ENCODE assay signal across 22 cellular contexts in genomic region chr12:50580436-50580835, GRCh38.
DNase-seq lines count a peak whose midpoint lies in the region; ATAC-seq, FAIRE-seq and TF ChIP-seq lines count a peak whose summit lies in the region.
"Had no signal": no experiment of that assay in that cellular context is flagged by ENCODE, and none has a peak within 500 bp of the region (broad histone marks: within the 10 kb centered on the region; RNA-seq: fewer than 3 reads in every experiment).

No MANE protein-coding gene starts in this region.

- no peak overlapping the region for H3K4me3 Mint-ChIP-seq in stimulated activated naive CD8-positive, alpha-beta T cell treated with anti-CD3 and anti-CD28 coated beads, Interleukin-15, Interleukin-2, amounts not matched to agents 100 ng/mL and 50 ng/mL, for 24 hours
- no peak overlapping the region for H3K4me3 Mint-ChIP-seq in stimulated activated naive CD8-positive, alpha-beta T cell treated with anti-CD3 and anti-CD28 coated beads, Interleukin-15, amount 100 ng/mL, for 72 hours
- no peak overlapping the region for H3K4me3 Mint-ChIP-seq in activated CD4-positive, alpha-beta T cell treated with anti-CD3 and anti-CD28 coated beads, Interleukin-2, amount 10 ng/mL, durations not matched to agents 24 days and 14 days
- H3K4me3 Mint-ChIP-seq: activated CD4-positive, alpha-beta T cell treated with anti-CD3 and anti-CD28 coated beads for 36 hours; CD4-positive, alpha-beta memory T cell had no signal

- no peaks in the 10 kb centered on the region for H3K27me3 Mint-ChIP-seq in stimulated activated naive CD8-positive, alpha-beta T cell treated with anti-CD3 and anti-CD28 coated beads, Interleukin-15, Interleukin-2, amounts not matched to agents 100 ng/mL and 50 ng/mL, for 24 hours
- no peaks in the 10 kb centered on the region for H3K27me3 Mint-ChIP-seq in stimulated activated naive CD8-positive, alpha-beta T cell treated with anti-CD3 and anti-CD28 coated beads, Interleukin-15, amount 100 ng/mL, for 72 hours
- no peaks in the 10 kb centered on the region for H3K27me3 Mint-ChIP-seq in activated CD4-positive, alpha-beta T cell treated with anti-CD3 and anti-CD28 coated beads, Interleukin-2, amount 10 ng/mL, durations not matched to agents 24 days and 14 days
- H3K27me3 Mint-ChIP-seq: activated CD4-positive, alpha-beta T cell treated with anti-CD3 and anti-CD28 coated beads for 36 hours; CD4-positive, alpha-beta memory T cell had no signal

- intact Hi-C loops in activated CD4-positive, alpha-beta T cell treated with anti-CD3 and anti-CD28 coated beads, Interleukin-2, amount 10 ng/mL, durations not matched to agents 24 days and 14 days (cut with micrococcal nuclease): no loop called here

- no peaks in the 10 kb centered on the region for H3K9me3 ChIP-seq in RWPE2 (ENCODE audit: severe bottlenecking)
- no peaks in the 10 kb centered on the region for H3K9me3 ChIP-seq in small intestine (ENCODE audit: control insufficient read depth, low read depth)
- H3K9me3 ChIP-seq: neutrophil, SJSA1 had no signal

- peaks cover 4% of the 10 kb centered on the region for H3K36me3 Mint-ChIP-seq in stimulated activated naive CD8-positive, alpha-beta T cell treated with anti-CD3 and anti-CD28 coated beads, Interleukin-15, Interleukin-2, amounts not matched to agents 100 ng/mL and 50 ng/mL, for 24 hours (ENCODE audit: low read depth)
- H3K36me3 Mint-ChIP-seq in activated CD4-positive, alpha-beta T cell treated with anti-CD3 and anti-CD28 coated beads, Interleukin-2, amount 10 ng/mL, durations not matched to agents 24 days and 14 days (ENCODE audit: low read depth): peaks cover 5% of the 10 kb centered on the region
- H3K36me3 Mint-ChIP-seq: activated naive CD4-positive, alpha-beta T cell treated with anti-CD3 and anti-CD28 coated beads, Interleukin-2, amount 50 U/mL, for 72 hours; CD4-positive, alpha-beta memory T cell had no signal

- TF ChIP-seq CTCF in RWPE2 (IDR thresholded peaks at IDR 0.05; ENCODE audit: poor library complexity, severe bottlenecking): no peak

- FAIRE-seq in small intestine (lab: Jason Lieb, UNC): no peak
- FAIRE-seq: GM12891 had no signal

- no peak for ATAC-seq in stimulated activated naive CD8-positive, alpha-beta T cell treated with anti-CD3 and anti-CD28 coated beads, Interleukin-15, amount 100 ng/mL, for 72 hours
- ATAC-seq in RWPE2 (ENCODE audit: low read depth) (no peak), GM18502 (IDR thresholded peaks at IDR 0.05; ENCODE audit: poor library complexity, unreplicated experiment) (no peak)

- H3K27ac ChIP-seq in RWPE2 (ENCODE audit: poor library complexity, severe bottlenecking) (peak overlapping the region; percentile 42), small intestine (ENCODE audit: low read depth in 1 of 2, low read length in 1 of 2) (no peak overlapping the region)
- H3K27ac ChIP-seq: KMS-11, SJSA1 had no signal

- peaks cover 31% of the 10 kb centered on the region for H3K4me1 Mint-ChIP-seq in stimulated activated naive CD8-positive, alpha-beta T cell treated with anti-CD3 and anti-CD28 coated beads, Interleukin-15, Interleukin-2, amounts not matched to agents 100 ng/mL and 50 ng/mL, for 24 hours (ENCODE audit: low read depth)
- H3K4me1 Mint-ChIP-seq in stimulated activated naive CD8-positive, alpha-beta T cell treated with anti-CD3 and anti-CD28 coated beads, Interleukin-15, amount 100 ng/mL, for 72 hours: peaks cover 19% of the 10 kb centered on the region
- peaks cover 9% of the 10 kb centered on the region for H3K4me1 Mint-ChIP-seq in activated CD4-positive, alpha-beta T cell treated with anti-CD3 and anti-CD28 coated beads, Interleukin-2, amount 10 ng/mL, durations not matched to agents 24 days and 14 days

- H3K27me3 ChIP-seq in RWPE2 (ENCODE audit: insufficient read depth, poor library complexity, severe bottlenecking) (no peaks in the 10 kb centered on the region), small intestine (ENCODE audit: control insufficient read depth in 2 of 2, insufficient read depth in 2 of 2, low read length in 2 of 2) (no peaks in the 10 kb centered on the region)
- H3K27me3 ChIP-seq: neutrophil, SJSA1 had no signal

- DNase-seq in stimulated activated naive CD8-positive, alpha-beta T cell treated with anti-CD3 and anti-CD28 coated beads, Interleukin-15, amount 100 ng/mL, for 72 hours: no peak
- DNase-seq in RWPE2 (ENCODE audit: low spot score): no peak
- peak; percentile 25 for DNase-seq in islet precursor cell
- DNase-seq in activated CD4-positive, alpha-beta T cell treated with anti-CD3 and anti-CD28 coated beads, Interleukin-2, amount 10 ng/mL, durations not matched to agents 24 days and 14 days: no peak
- no peak for DNase-seq in NCI-H1092 (lab: John Stamatoyannopoulos, UW)
- DNase-seq in small intestine: no peak
- DNase-seq: activated CD4-positive, alpha-beta T cell treated with anti-CD3 and anti-CD28 coated beads for 36 hours; CD4-positive, alpha-beta memory T cell; DMS79; effector memory CD4-positive, alpha-beta T cell; kidney glomerular epithelial cell; NCI-H1092 treated with DMSO at 0.1 percent for 48 hours; NCI-H2029; NCI-H774; stimulated activated CD4-positive, alpha-beta T cell treated with anti-CD3 and anti-CD28 coated beads, Interleukin-4, amount 100 ng/mL, for 4 hours had no signal

- peaks cover 6% of the 10 kb centered on the region for H3K4me1 ChIP-seq in RWPE2 (ENCODE audit: insufficient read depth, poor library complexity, severe bottlenecking)
- H3K4me1 ChIP-seq in small intestine (ENCODE audit: control insufficient read depth in 2 of 2, insufficient read depth in 1 of 2, low read depth in 1 of 2, low read length in 1 of 2): no peaks in the 10 kb centered on the region

- H3K27ac Mint-ChIP-seq in stimulated activated naive CD8-positive, alpha-beta T cell treated with anti-CD3 and anti-CD28 coated beads, Interleukin-15, Interleukin-2, amounts not matched to agents 100 ng/mL and 50 ng/mL, for 24 hours: peak overlapping the region; percentile 2
- H3K27ac Mint-ChIP-seq in stimulated activated naive CD8-positive, alpha-beta T cell treated with anti-CD3 and anti-CD28 coated beads, Interleukin-15, amount 100 ng/mL, for 72 hours: no peak overlapping the region
- H3K27ac Mint-ChIP-seq in activated CD4-positive, alpha-beta T cell treated with anti-CD3 and anti-CD28 coated beads, Interleukin-2, amount 10 ng/mL, durations not matched to agents 24 days and 14 days: no peak overlapping the region
- H3K27ac Mint-ChIP-seq: activated naive CD4-positive, alpha-beta T cell treated with anti-CD3 and anti-CD28 coated beads, Interleukin-2, amount 50 U/mL, for 72 hours had no signal

- H3K4me3 ChIP-seq in RWPE2 (ENCODE audit: severe bottlenecking): no peak overlapping the region
- H3K4me3 ChIP-seq in small intestine (ENCODE audit: low read depth in 1 of 2, low read length in 2 of 2): no peak overlapping the region
- H3K4me3 ChIP-seq: SJSA1 had no signal

- WGBS in small intestine, 3 donors: 74 to 93% (median 89%) methylated on average over 3 of the region's 3 CpGs

- H3K9me3 Mint-ChIP-seq in stimulated activated naive CD8-positive, alpha-beta T cell treated with anti-CD3 and anti-CD28 coated beads, Interleukin-15, Interleukin-2, amounts not matched to agents 100 ng/mL and 50 ng/mL, for 24 hours: no peaks in the 10 kb centered on the region
- no peaks in the 10 kb centered on the region for H3K9me3 Mint-ChIP-seq in stimulated activated naive CD8-positive, alpha-beta T cell treated with anti-CD3 and anti-CD28 coated beads, Interleukin-15, amount 100 ng/mL, for 72 hours
- H3K9me3 Mint-ChIP-seq in activated CD4-positive, alpha-beta T cell treated with anti-CD3 and anti-CD28 coated beads, Interleukin-2, amount 10 ng/mL, durations not matched to agents 24 days and 14 days: no peaks in the 10 kb centered on the region
- H3K9me3 Mint-ChIP-seq: activated naive CD4-positive, alpha-beta T cell treated with anti-CD3 and anti-CD28 coated beads, Interleukin-2, amount 50 U/mL, for 72 hours; CD4-positive, alpha-beta memory T cell had no signal

- H3K36me3 ChIP-seq in RWPE2 (ENCODE audit: low read depth) (peaks cover 3% of the 10 kb centered on the region; the same call in 1 of the 2 replicates), small intestine (ENCODE audit: control insufficient read depth in 2 of 2, insufficient read depth in 2 of 2, low read length in 2 of 2) (peaks cover 0 to 1% of the 10 kb centered on the region in 2 donors)
